9 cellular contexts compared by ENCODE assay signal in genomic region chr10:80382989-80383388, GRCh38. TPM values are rescaled to one million over a fixed set of nuclear protein-coding genes. Genes with fewer than 3 reads are reported as not detected.
DNase-seq lines count a peak whose midpoint lies in the region; ATAC-seq, FAIRE-seq and TF ChIP-seq lines count a peak whose summit lies in the region.
"Had no signal": no experiment of that assay in that cellular context is flagged by ENCODE, and none has a peak within 500 bp of the region (broad histone marks: within the 10 kb centered on the region; RNA-seq: fewer than 3 reads in every experiment).

No MANE protein-coding gene starts in this region.

- no peaks in the 10 kb centered on the region for H3K27me3 ChIP-seq in testis

- BruUV-seq in MCF 10A (replicated peaks; lab: Mats Ljungman, UMichigan), result no TSS peak

- no peak overlapping the region for H3K4me3 Mint-ChIP-seq in MCF 10A (ENCODE audit: unreplicated experiment)

- peaks cover 5% of the 10 kb centered on the region for H3K4me1 Mint-ChIP-seq in MCF 10A (ENCODE audit: insufficient read depth, unreplicated experiment)

- H3K36me3 ChIP-seq in testis (ENCODE audit: low read depth, missing control alignments), result no peaks in the 10 kb centered on the region

- H3K27me3 Mint-ChIP-seq in MCF 10A (ENCODE audit: insufficient read depth, unreplicated experiment), result no peaks in the 10 kb centered on the region

- TF ChIP-seq POLR2A in testis (IDR thresholded peaks at IDR 0.05), result no peak

- intact Hi-C loops in MCF 10A (cut with micrococcal nuclease) (loop anchor here (1.0 to 5.0 kb wide), 6 partner anchors 60 to 634 kb away; no protein-coding TSS in a partner anchor), testis (cut with DNase I; ENCODE audit: low total_unique reads) (no loop called here)

- peak; percentile 73 for FAIRE-seq in GM18507 (lab: Jason Lieb, UNC)

- TF ChIP-seq CTCF in C4-2B (conservative IDR thresholded peaks at IDR 0.05) (peak; percentile 78), MCF 10A (IDR thresholded peaks at IDR 0.05; ENCODE audit: unreplicated experiment) (peak; percentile 75), testis (IDR thresholded peaks at IDR 0.05) (peak; percentile 14 to 67 (median 65))

- H3K9me3 ChIP-seq in testis, result no peaks in the 10 kb centered on the region

- no peaks in the 10 kb centered on the region for H3K9me3 Mint-ChIP-seq in MCF 10A (ENCODE audit: unreplicated experiment)

- peak; percentile 69 for ATAC-seq in left lobe of liver
- no peak for ATAC-seq in HG03095 (IDR thresholded peaks at IDR 0.05; ENCODE audit: unreplicated experiment)

- H3K27ac Mint-ChIP-seq in MCF 10A (ENCODE audit: low read depth, unreplicated experiment), result no peak overlapping the region

- peaks cover 4% of the 10 kb centered on the region for H3K4me1 ChIP-seq in testis

- H3K36me3 Mint-ChIP-seq in MCF 10A (ENCODE audit: insufficient read depth, unreplicated experiment), result no peaks in the 10 kb centered on the region

- CTCF ChIA-PET in MCF 10A (lab: Yijun Ruan, JAX), result interaction anchor here (0.6 to 15.6 kb wide), 32 partner anchors 10 to 636 kb away, joined by 3 to 219 read pairs (median 4); no protein-coding TSS in a partner anchor

- H3K27ac ChIP-seq in C4-2B (no peak overlapping the region), testis (no peak overlapping the region)

- H3K4me3 ChIP-seq in testis, result no peak overlapping the region

- DNase-seq in GM18507 (ENCODE audit: extremely low spot score, insufficient read length, low read depth) (peak; percentile 37), HPDE6-E6E7 (ENCODE audit: extremely low spot score) (peak; percentile 43), T follicular helper cell (ENCODE audit: low read depth) (peak; percentile 30), MCF 10A (ENCODE audit: unreplicated experiment) (peak; percentile 57), left lobe of liver (ENCODE audit: low spot score) (peak; percentile 57), testis (peak; percentile 58)

- 33 to 44% methylated on average over 4 of the region's 4 CpGs for WGBS in testis, 2 donors

- POLR2A ChIA-PET in MCF 10A (lab: Yijun Ruan, JAX), result interaction anchor here (0.7 to 1.5 kb wide), 5 partner anchors 28 to 137 kb away, joined by 3 to 6 read pairs (median 3); no protein-coding TSS in a partner anchor

RNA-seq across cellular contexts. Expression of gene PRXL2A, which starts 25.4 kb away (rescaled TPM):
- total RNA-seq in MCF 10A (2022), result 6.0 and 6.7 TPM in 2 replicates
- total RNA-seq in left lobe of liver, result 82.1 TPM
- total RNA-seq in testis, result 100 to 1,000 TPM; 102 to 104 TPM
- 106 TPM for polyA plus RNA-seq in testis (ENCODE audit: insufficient read depth, low read depth, low replicate concordance)

RNA-seq across cellular contexts. Expression of gene DYDC2, which starts 26.4 kb away (rescaled TPM):
- total RNA-seq in MCF 10A (2022) (not detected in 2 replicates), left lobe of liver (0.48 TPM), testis (1 to 10 TPM; 1.8 to 4.5 TPM)
- 22.8 TPM for polyA plus RNA-seq in testis (ENCODE audit: insufficient read depth, low read depth, low replicate concordance)
- total RNA-seq: T-helper 1 cell treated with Interleukin-12 subunit alpha and Interleukin-12 subunit beta and Interleukin-4 antibody, amounts not matched to agents 30 ng/mL and 1 ng/mL, for 36 hours had no signal

RNA-seq across cellular contexts. Expression of gene DYDC1, which starts 26.4 kb away (rescaled TPM):
- total RNA-seq in MCF 10A (2022), result not detected in 2 replicates
- not detected for total RNA-seq in left lobe of liver
- 10 to 100 TPM; 47.5 to 72.5 TPM for total RNA-seq in testis
- 207 TPM for polyA plus RNA-seq in testis (ENCODE audit: insufficient read depth, low read depth, low replicate concordance)
- total RNA-seq: T-helper 1 cell treated with Interleukin-12 subunit alpha and Interleukin-12 subunit beta and Interleukin-4 antibody, amounts not matched to agents 30 ng/mL and 1 ng/mL, for 36 hours had no signal

Comparison
In these comparisons a context has a peak if more than half of its experiments do, and no peak if none do; other contexts are left out.
1. RNA of gene PRXL2A, which starts 25.4 kb away (total RNA-seq): 102 to 104 TPM in testis and 82.1 TPM in left lobe of liver (single experiment); 6.0 to 6.7 TPM in MCF 10A; every median in the first group is over 10 times any median in the second.
2. RNA of gene DYDC1, which starts 26.4 kb away (total RNA-seq): 47.5 to 72.5 TPM in testis; not detected in left lobe of liver (single experiment) and not detected in MCF 10A; every median in the first group is over 10 times any median in the second.
3. Peak in every context shown above with its lines, with median percentiles within 50 percentile points of each other: CTCF ChIP-seq and DNase-seq.